In genomic region chr20:17969884-17970409, GRCh38 we compare ENCODE assay signal across 8 cellular contexts.
A peak's percentile ranks its signal among the peaks of the same experiment; 100 is the strongest.
DNase-seq lines count a peak whose midpoint lies in the region; ATAC-seq and TF ChIP-seq lines count a peak whose summit lies in the region.

No MANE protein-coding gene starts in this region.

- no peaks in the 10 kb centered on the region for H3K27me3 Mint-ChIP-seq in stimulated activated naive CD8-positive, alpha-beta T cell treated with anti-CD3 and anti-CD28 coated beads, Interleukin-15, amount 100 ng/mL, for 72 hours

- ATAC-seq in stimulated activated naive CD8-positive, alpha-beta T cell treated with anti-CD3 and anti-CD28 coated beads, Interleukin-15, amount 100 ng/mL, for 72 hours: no peak
- ATAC-seq in HG03520 (IDR thresholded peaks at IDR 0.05; ENCODE audit: unreplicated experiment): no peak
- ATAC-seq in GM21528 (IDR thresholded peaks at IDR 0.05; ENCODE audit: low FRiP score, unreplicated experiment): no peak

- no peaks in the 10 kb centered on the region for H3K9me3 Mint-ChIP-seq in stimulated activated naive CD8-positive, alpha-beta T cell treated with anti-CD3 and anti-CD28 coated beads, Interleukin-15, amount 100 ng/mL, for 72 hours

- TF ChIP-seq POLR2A in GM19099 (IDR thresholded peaks at IDR 0.05; ENCODE audit: extremely low read depth, insufficient read length, low read depth) (peak; percentile 74), Raji (IDR thresholded peaks at IDR 0.05; ENCODE audit: insufficient read depth, low read depth, low read length) (peak; percentile 63)

- H3K27ac ChIP-seq in caudate nucleus (ENCODE audit: low read depth, low read length): peak overlapping the region; percentile 99

- peaks cover 52% of the 10 kb centered on the region for H3K4me1 Mint-ChIP-seq in stimulated activated naive CD8-positive, alpha-beta T cell treated with anti-CD3 and anti-CD28 coated beads, Interleukin-15, amount 100 ng/mL, for 72 hours

- peak in 11 of 14 donors; percentile 13 to 44 (median 30) for DNase-seq in C1 segment of cervical spinal cord (lab: John Stamatoyannopoulos, UW)
- peak in 11 of 61 donors; percentile 7 to 35 (median 12) for DNase-seq in caudate nucleus (lab: John Stamatoyannopoulos, UW)
- peak; percentile 85 for DNase-seq in left kidney (ENCODE audit: low read depth, low spot score)
- DNase-seq in stimulated activated naive CD8-positive, alpha-beta T cell treated with anti-CD3 and anti-CD28 coated beads, Interleukin-15, amount 100 ng/mL, for 72 hours: peak in 1 of 2 donors; percentile 25

- peak overlapping the region; percentile 89 to 93 for H3K4me3 Mint-ChIP-seq in stimulated activated naive CD8-positive, alpha-beta T cell treated with anti-CD3 and anti-CD28 coated beads, Interleukin-15, amount 100 ng/mL, for 72 hours

- peak overlapping the region; percentile 99 for H3K27ac Mint-ChIP-seq in stimulated activated naive CD8-positive, alpha-beta T cell treated with anti-CD3 and anti-CD28 coated beads, Interleukin-15, amount 100 ng/mL, for 72 hours
